8 cellular contexts compared by ENCODE assay signal in the genomic region with DNA sequence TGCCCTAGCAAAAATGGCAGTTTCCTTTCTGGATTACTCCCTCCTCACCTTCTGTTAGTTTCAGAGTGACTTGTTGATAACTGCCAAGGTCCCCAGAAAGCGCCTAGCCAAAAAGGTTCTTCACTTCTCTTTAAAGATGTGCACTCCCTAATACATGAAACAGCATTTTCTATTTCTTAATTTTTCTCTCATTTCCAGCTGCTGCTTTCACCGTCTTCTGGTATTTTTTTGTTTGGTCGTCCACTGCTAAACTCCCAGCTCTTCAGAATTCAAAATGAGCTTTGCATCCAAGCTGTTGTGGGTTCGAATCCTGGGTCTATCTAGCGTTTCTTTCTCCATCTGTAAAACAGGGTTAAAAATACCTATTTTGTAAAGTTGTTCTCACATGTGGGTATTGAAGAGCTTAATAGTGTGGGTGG. TPM values are rescaled to one million over a fixed set of nuclear protein-coding genes. Genes with fewer than 3 reads are reported as not detected.
DNase-seq lines count a peak whose midpoint lies in the region; ATAC-seq and TF ChIP-seq lines count a peak whose summit lies in the region.

No MANE protein-coding gene starts in this region.

- peaks cover 46% of the 10 kb centered on the region for H3K4me1 Mint-ChIP-seq in brain

- no peak overlapping the region for H3K18ac ChIP-seq in mesendoderm (ENCODE audit: low read length)

- H2BK5ac ChIP-seq in mesendoderm (ENCODE audit: low read length): no peak overlapping the region

- peaks cover 0 to 33% (median 12%) of the 10 kb centered on the region in 12 donors for H3K4me1 ChIP-seq in heart left ventricle
- H3K4me1 ChIP-seq in mesendoderm (ENCODE audit: control insufficient read depth, low read depth, low read length): peaks cover 2% of the 10 kb centered on the region
- H3K4me1 ChIP-seq in upper lobe of right lung: peaks cover 11% of the 10 kb centered on the region

- H3K27me3 Mint-ChIP-seq in brain: peaks cover 6% of the 10 kb centered on the region

- H3K4me3 ChIP-seq in heart left ventricle (peak overlapping the region; percentile 61 to 98 (median 86)), mesendoderm (ENCODE audit: low read length) (no peak overlapping the region), upper lobe of right lung (peak overlapping the region; percentile 75)

- no peak for TF ChIP-seq POLR2A in heart left ventricle (IDR thresholded peaks at IDR 0.05)

- H3K23ac ChIP-seq in mesendoderm (ENCODE audit: low read length): no peak overlapping the region

- intact Hi-C loops in heart left ventricle (cut with DNase I) (loop anchor here in 2 of 10 donors (5.0 kb wide), 2 partner anchors 206 to 256 kb away; a partner anchor contains a TSS), cardiac septum (cut with DNase I) (no loop called here), upper lobe of right lung (cut with DNase I) (no loop called here)

- peaks cover 0 to 4% (median 0%) of the 10 kb centered on the region in 9 donors for H3K36me3 ChIP-seq in heart left ventricle
- no peaks in the 10 kb centered on the region for H3K36me3 ChIP-seq in mesendoderm (ENCODE audit: control insufficient read depth, insufficient read depth, low read length)
- no peaks in the 10 kb centered on the region for H3K36me3 ChIP-seq in upper lobe of right lung

- H3K9me3 ChIP-seq in heart left ventricle (no peaks in the 10 kb centered on the region), upper lobe of right lung (no peaks in the 10 kb centered on the region)

- no peak overlapping the region for H2AK5ac ChIP-seq in mesendoderm (ENCODE audit: low read length)

- DNase-seq in heart left ventricle (no peak), cardiac septum (ENCODE audit: low spot score) (no peak), mesendoderm (no peak), upper lobe of right lung (no peak), NCI-H524 treated with DMSO at 0.1 percent for 48 hours (lab: John Stamatoyannopoulos, UW) (no peak), NCI-H1092 (lab: John Stamatoyannopoulos, UW) (no peak)

- no peak overlapping the region for H2BK15ac ChIP-seq in mesendoderm (replicated peaks; ENCODE audit: low read depth)

- H3K4me3 Mint-ChIP-seq in brain: peak overlapping the region; percentile 89 to 98 (median 93)

- no peaks in the 10 kb centered on the region for H3K27me3 ChIP-seq in heart left ventricle
- no peaks in the 10 kb centered on the region for H3K27me3 ChIP-seq in mesendoderm (ENCODE audit: insufficient read depth, low read length, poor library complexity)
- no peaks in the 10 kb centered on the region for H3K27me3 ChIP-seq in upper lobe of right lung

- no peaks in the 10 kb centered on the region for H3K9me3 Mint-ChIP-seq in brain

- H3K56ac ChIP-seq in mesendoderm (ENCODE audit: low read length): peak overlapping the region; percentile 58

- H3K79me2 ChIP-seq in mesendoderm (ENCODE audit: control insufficient read depth, insufficient read depth, low read length): no peaks in the 10 kb centered on the region

- H3K4me2 ChIP-seq in mesendoderm (ENCODE audit: low read length): peak overlapping the region; percentile 11

- no peak overlapping the region for H4K8ac ChIP-seq in mesendoderm (ENCODE audit: low read depth, low read length)

- peak overlapping the region; percentile 32 for H3K9ac ChIP-seq in mesendoderm (ENCODE audit: low read length)

- H3K79me1 ChIP-seq in mesendoderm (ENCODE audit: low read length): no peaks in the 10 kb centered on the region

- peak overlapping the region in 11 of 12 donors; percentile 89 to 99 (median 96) for H3K27ac ChIP-seq in heart left ventricle
- no peak overlapping the region for H3K27ac ChIP-seq in mesendoderm (ENCODE audit: low read depth, low read length)
- H3K27ac ChIP-seq in upper lobe of right lung: peak overlapping the region; percentile 97

- ATAC-seq in heart left ventricle (no peak), upper lobe of right lung (no peak), HG02973 (IDR thresholded peaks at IDR 0.05; ENCODE audit: unreplicated experiment) (no peak)

- H3K4ac ChIP-seq in mesendoderm (ENCODE audit: low read depth, low read length): no peak overlapping the region

- peak overlapping the region; percentile 97 to 99 (median 99) for H3K27ac Mint-ChIP-seq in brain

- H2BK120ac ChIP-seq in mesendoderm (ENCODE audit: low read depth, low read length): no peak overlapping the region

- peak overlapping the region; percentile 89 for H4K5ac ChIP-seq in mesendoderm (ENCODE audit: low read length)

- WGBS in heart left ventricle, 4 donors: 37 to 44% (median 41%) methylated on average over 5 of the region's 5 CpGs
- no CpG with 5 or more reads among the region's 5 CpGs for WGBS in mesendoderm (ENCODE audit: extremely low coverage, insufficient coverage, low lambda C conversion rate)

- no peak for TF ChIP-seq CTCF in heart left ventricle (IDR thresholded peaks at IDR 0.05)
- TF ChIP-seq CTCF in brain (conservative IDR thresholded peaks at IDR 0.05): no peak
- TF ChIP-seq CTCF in upper lobe of right lung (IDR thresholded peaks at IDR 0.05): no peak

- peaks cover 3% of the 10 kb centered on the region for H3K36me3 Mint-ChIP-seq in brain

RNA-seq across cellular contexts. Expression of a gene that starts 0.4 kb away (rescaled TPM):
- 10 to 100 TPM in 6 of 9 donors, 1 to 10 TPM in 3; 7.6 to 21.3 (median 12.3) TPM for total RNA-seq in heart left ventricle
- polyA plus RNA-seq in heart left ventricle: 1 to 10 TPM; 3.9 to 8.5 TPM
- 9.7 TPM for total RNA-seq in cardiac septum
- polyA plus RNA-seq in brain (ENCODE audit: insufficient read depth, low read depth, low replicate concordance): 29.7 TPM
- 6.3 TPM for polyA plus RNA-seq in mesendoderm (2013, experiment 1 of 2)
- polyA plus RNA-seq in mesendoderm (2013, experiment 2 of 2): 6.2 TPM
- 14.0 TPM for total RNA-seq in upper lobe of right lung

RNA-seq across cellular contexts. Expression of a gene that starts 6.4 kb away (rescaled TPM):
- total RNA-seq in heart left ventricle (10 to 100 TPM in 5 of 9 donors, 1 to 10 TPM in 4; 8.1 to 23.1 (median 11.3) TPM), cardiac septum (9.2 TPM), upper lobe of right lung (26.4 TPM)
- polyA plus RNA-seq in heart left ventricle (10 to 100 TPM in 1 of 2 donors, 1 to 10 TPM in 1; 4.5 to 11.1 TPM), brain (ENCODE audit: insufficient read depth, low read depth, low replicate concordance) (26.8 TPM)
- polyA plus RNA-seq in mesendoderm (2013, experiment 1 of 2): 3.1 TPM
- 3.5 TPM for polyA plus RNA-seq in mesendoderm (2013, experiment 2 of 2)
